ENCODE assay signal across 8 cellular contexts in the genomic region with DNA sequence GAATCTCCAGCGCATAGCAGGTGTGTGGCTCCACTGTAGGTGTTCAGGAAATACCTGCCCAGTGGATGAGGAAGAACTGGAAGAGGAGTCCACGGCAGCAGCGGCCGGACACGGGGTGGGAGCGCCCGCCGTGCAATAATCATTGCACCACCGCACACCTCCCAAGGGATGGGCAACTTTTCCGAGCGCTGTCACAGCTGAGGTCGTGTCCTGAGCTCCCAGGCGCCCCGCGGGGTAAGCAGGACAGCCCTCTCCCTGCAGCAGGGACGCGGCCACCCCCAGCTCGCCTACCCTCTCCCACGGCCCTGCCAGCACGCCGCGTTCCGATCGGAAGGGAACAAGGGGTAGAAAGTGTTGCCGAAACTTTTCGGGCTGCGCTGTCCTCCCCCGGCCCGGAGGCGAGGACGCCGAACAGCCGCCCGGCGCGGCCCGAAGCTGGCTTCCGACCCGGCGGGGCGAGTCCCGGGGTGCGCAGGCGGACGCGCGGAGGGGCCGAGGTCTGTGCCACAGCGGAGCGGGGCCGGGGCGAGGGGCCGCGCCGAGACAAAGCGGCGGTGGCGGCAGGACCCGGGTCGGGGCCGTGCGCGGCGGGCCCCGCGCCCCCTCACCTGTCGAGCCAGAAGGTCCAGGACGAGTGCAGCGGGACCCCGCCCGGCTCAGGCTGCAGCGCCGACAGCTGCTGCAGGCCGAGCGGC. TPM values are rescaled to one million over a fixed set of nuclear protein-coding genes. Genes with fewer than 3 reads are reported as not detected.
A peak's percentile ranks its signal among the peaks of the same experiment; 100 is the strongest.
DNase-seq lines count a peak whose midpoint lies in the region; ATAC-seq, FAIRE-seq and TF ChIP-seq lines count a peak whose summit lies in the region.

No MANE protein-coding gene starts in this region.

- in situ Hi-C loops in brain microvascular endothelial cell (cut with HindIII; ENCODE audit: low pct_ligation_motif_present, low sequenced_read_pairs): no loop called here

- H3K4me2 ChIP-seq in keratinocyte (ENCODE audit: control insufficient read depth, extremely low read depth, insufficient read depth, low read depth, low read length): peak overlapping the region; percentile 95

- H3K36me3 ChIP-seq in SJSA1 (no peaks in the 10 kb centered on the region; the same call in 1 of the 2 replicates), brain microvascular endothelial cell (replicated peaks) (no peaks in the 10 kb centered on the region), keratinocyte (ENCODE audit: control insufficient read depth in 2 of 2, extremely low read depth in 1 of 2, insufficient read depth in 2 of 2, low read length in 2 of 2) (no peaks in the 10 kb centered on the region)

- H3K4me3 ChIP-seq in SJSA1 (peak overlapping the region; percentile 86), brain microvascular endothelial cell (ENCODE audit: low read depth, low read length) (peak overlapping the region; percentile 65), keratinocyte (ENCODE audit: control insufficient read depth in 2 of 3, extremely low read depth in 1 of 3, insufficient read depth in 2 of 3, low read depth in 1 of 3, low read length in 3 of 3) (peak overlapping the region; percentile 65 to 77 (median 70))

- peak overlapping the region; percentile 95 for H2AFZ ChIP-seq in keratinocyte (ENCODE audit: control insufficient read depth, low read length)

- FAIRE-seq in GM12891 (lab: Jason Lieb, UNC) (peak; percentile 16), keratinocyte (lab: Jason Lieb, UNC) (no peak)

- H3K9ac ChIP-seq in keratinocyte (ENCODE audit: control insufficient read depth, extremely low read depth, insufficient read depth, low read length): peak overlapping the region; percentile 60

- H3K27ac ChIP-seq in SJSA1: no peak overlapping the region
- no peak overlapping the region for H3K27ac ChIP-seq in brain microvascular endothelial cell
- no peak overlapping the region for H3K27ac ChIP-seq in keratinocyte (ENCODE audit: control insufficient read depth, insufficient read depth, low read length)

- H3K9me1 ChIP-seq in keratinocyte (ENCODE audit: control insufficient read depth, extremely low read depth, insufficient read depth, low read length): no peaks in the 10 kb centered on the region

- H4K20me1 ChIP-seq in keratinocyte (ENCODE audit: control insufficient read depth, extremely low read depth, insufficient read depth, low read length): no peaks in the 10 kb centered on the region

- peak; percentile 47 for ATAC-seq in HG02623 (IDR thresholded peaks at IDR 0.05; ENCODE audit: unreplicated experiment)

- no peak for TF ChIP-seq POLR2A in GM12891 (IDR thresholded peaks at IDR 0.05; ENCODE audit: low read depth, low read length)

- TF ChIP-seq CTCF in brain microvascular endothelial cell (IDR thresholded peaks at IDR 0.05; ENCODE audit: low read depth, low read length, missing control alignments): no peak
- no peak for TF ChIP-seq CTCF in keratinocyte (optimal IDR thresholded peaks at IDR 0.05 in 1 of 3, IDR thresholded peaks at IDR 0.05 in 1 of 3, conservative IDR thresholded peaks at IDR 0.05 in 1 of 3; ENCODE audit: extremely low read depth in 1 of 3, insufficient read depth in 2 of 3, low read length in 3 of 3)

- H3K27me3 ChIP-seq in SJSA1 (replicated peaks): no peaks in the 10 kb centered on the region
- peaks cover 13% of the 10 kb centered on the region for H3K27me3 ChIP-seq in brain microvascular endothelial cell (replicated peaks)
- H3K27me3 ChIP-seq in keratinocyte (ENCODE audit: control insufficient read depth, extremely low read depth, insufficient read depth, low read length): peaks cover 13% of the 10 kb centered on the region

- H3K9me3 ChIP-seq in SJSA1 (replicated peaks): no peaks in the 10 kb centered on the region
- H3K9me3 ChIP-seq in keratinocyte (ENCODE audit: control insufficient read depth, low read depth, low read length): no peaks in the 10 kb centered on the region

- H3K79me2 ChIP-seq in keratinocyte (ENCODE audit: control insufficient read depth, insufficient read depth, low read length): no peaks in the 10 kb centered on the region

- DNase-seq in GM12891 (ENCODE audit: insufficient read length, low spot score) (peak; percentile 24), SJSA1 (ENCODE audit: low read depth in 1 of 2, low spot score in 2 of 2) (peak; percentile 42 to 47), brain microvascular endothelial cell (no peak), keratinocyte (ENCODE audit: low read depth, low spot score) (no peak), mucosa of gallbladder (ENCODE audit: low spot score) (no peak), GOT3 (lab: John Stamatoyannopoulos, UW) (no peak)
- DNase-seq in stimulated activated CD4-positive, alpha-beta T cell treated with anti-CD3 and anti-CD28 coated beads, Interleukin-1b, Interleukin-23, amount 100 ng/mL, for 48 hours: peak; percentile 40

- dilution Hi-C loops in keratinocyte (cut with MboI; ENCODE audit: extremely low pct_ligation_motif_present, low sequenced_read_pairs): no loop called here

- H3K4me1 ChIP-seq in SJSA1 (replicated peaks) (peaks cover 19% of the 10 kb centered on the region), keratinocyte (ENCODE audit: control insufficient read depth, extremely low read depth, insufficient read depth, low read length) (peaks cover 13% of the 10 kb centered on the region)

TF ChIP-seq in GM12891, 5 proteins besides CTCF, POLR2A, EP300 and RAD21:
- TF ChIP-seq TAF1 (IDR thresholded peaks at IDR 0.05; ENCODE audit: low read depth, low read length) (no peak), PAX5 (IDR thresholded peaks at IDR 0.05; ENCODE audit: insufficient read depth, low read length, severe bottlenecking) (no peak), POLR2AphosphoS5 (IDR thresholded peaks at IDR 0.05; ENCODE audit: low read depth, low read length) (no peak)

RNA-seq across cellular contexts. Expression of gene EIF4E3, which starts 0.5 kb away (rescaled TPM):
- 0.76 TPM for polyA plus RNA-seq in GM12891 (2012; ENCODE audit: low read depth, missing spikeins)
- total RNA-seq in SJSA1 (2014; rRNA removed; shearing (Covaris generic)): 0.91 and 2.3 TPM in 2 replicates
- 0.79 to 3.7 TPM (median 2.2 TPM) in 3 replicates for polyA plus RNA-seq in keratinocyte
- 1.9 TPM for polyA plus RNA-seq in keratinocyte (2011; ENCODE audit: low read depth)
- 2.4 and 4.0 TPM in 2 replicates for polyA plus RNA-seq in keratinocyte (2011; cell fraction: cytosol; rRNA removed)
- 0.92 and 1.3 TPM in 2 replicates for polyA plus RNA-seq in keratinocyte (2011; cell fraction: nucleus; rRNA removed)
- 1.5 and 2.0 TPM in 2 replicates for polyA plus RNA-seq in keratinocyte (2012; ENCODE audit: low replicate concordance)
- 0.62 to 3.0 TPM (median 1.6 TPM) in 3 replicates for polyA minus RNA-seq in keratinocyte
- polyA minus RNA-seq in keratinocyte (2011; cell fraction: cytosol; rRNA and poly(A)+ RNA removed): 2.7 TPM
- polyA minus RNA-seq in keratinocyte (2011; cell fraction: nucleus; rRNA and poly(A)+ RNA removed): 0.63 and 1.0 TPM in 2 replicates
- 22.6 TPM for total RNA-seq in mucosa of gallbladder

RNA-seq across cellular contexts. Expression of gene GPR27, which starts 28.9 kb away (rescaled TPM):
- polyA plus RNA-seq in GM12891 (2012; ENCODE audit: low read depth, missing spikeins): not detected
- total RNA-seq in SJSA1 (2014; rRNA removed; shearing (Covaris generic)): not detected in 2 replicates
- polyA plus RNA-seq in keratinocyte: 0.03 to 0.14 TPM (median 0.12 TPM) in 3 replicates
- not detected for polyA plus RNA-seq in keratinocyte (2011; ENCODE audit: low read depth)
- 0.09 and 0.24 TPM in 2 replicates for polyA plus RNA-seq in keratinocyte (2011; cell fraction: cytosol; rRNA removed)
- polyA plus RNA-seq in keratinocyte (2011; cell fraction: nucleus; rRNA removed): 0.25 and 0.39 TPM in 2 replicates
- not detected in 2 replicates for polyA plus RNA-seq in keratinocyte (2012; ENCODE audit: low replicate concordance)
- not detected in 3 replicates for polyA minus RNA-seq in keratinocyte
- polyA minus RNA-seq in keratinocyte (2011; cell fraction: cytosol; rRNA and poly(A)+ RNA removed): not detected
- polyA minus RNA-seq in keratinocyte (2011; cell fraction: nucleus; rRNA and poly(A)+ RNA removed): 0.21 and 0.47 TPM in 2 replicates
- 4.5 TPM for total RNA-seq in mucosa of gallbladder

Comparison
In these comparisons a context has a peak if more than half of its experiments do, and no peak if none do; other contexts are left out.
1. DNase-seq: peak in GM12891 (single experiment), SJSA1 (2 of 2) and stimulated activated CD4-positive, alpha-beta T cell treated with anti-CD3 and anti-CD28 coated beads, Interleukin-1b, Interleukin-23, amount 100 ng/mL, for 48 hours (single experiment); none in brain microvascular endothelial cell (single experiment), keratinocyte (single experiment), mucosa of gallbladder (single experiment) and GOT3 (single experiment).
2. Peak in every context shown above with its lines, with median percentiles within 50 percentile points of each other: H3K4me3 ChIP-seq.